Comparison of ENCODE assay signal across 22 cellular contexts in genomic region chr20:35947907-35948306, GRCh38. TPM values are rescaled to one million over a fixed set of nuclear protein-coding genes. Genes with fewer than 3 reads are reported as not detected.
A peak's percentile ranks its signal among the peaks of the same experiment; 100 is the strongest.
DNase-seq lines count a peak whose midpoint lies in the region; ATAC-seq and TF ChIP-seq lines count a peak whose summit lies in the region.
"Had no signal": no experiment of that assay in that cellular context is flagged by ENCODE, and none has a peak within 500 bp of the region (broad histone marks: within the 10 kb centered on the region; RNA-seq: fewer than 3 reads in every experiment).

No MANE protein-coding gene starts in this region.

- H3K4me3 ChIP-seq in gastroesophageal sphincter (no peak overlapping the region), dorsolateral prefrontal cortex (no peak overlapping the region)
- H3K4me3 ChIP-seq: A549, Peyer's patch, right atrium auricular region, smooth muscle cell, vagina had no signal

- H3K9me3 Mint-ChIP-seq in activated T-cell treated with anti-CD3 and anti-CD28 coated beads, Interleukin-2, amount 50 U/mL, for 24 hours = no peaks in the 10 kb centered on the region
- H3K9me3 Mint-ChIP-seq: activated T-cell treated with anti-CD3 and anti-CD28 coated beads, Interleukin-2, amount 50 U/mL, for 4 hours; brain; neural crest cell had no signal

- H3K4me1 Mint-ChIP-seq in activated T-cell treated with anti-CD3 and anti-CD28 coated beads, Interleukin-2, amount 50 U/mL, for 24 hours (ENCODE audit: low read depth) = peaks cover 16% of the 10 kb centered on the region
- H3K4me1 Mint-ChIP-seq in T-helper 17 cell = peaks cover 17% of the 10 kb centered on the region

- peaks cover 63% of the 10 kb centered on the region for H3K36me3 Mint-ChIP-seq in activated T-cell treated with anti-CD3 and anti-CD28 coated beads, Interleukin-2, amount 50 U/mL, for 24 hours (ENCODE audit: low read depth)
- H3K36me3 Mint-ChIP-seq in T-helper 17 cell (ENCODE audit: low read depth) = no peaks in the 10 kb centered on the region

- WGBS in gastroesophageal sphincter (ENCODE audit: low coverage in 1 of 2), 2 donors = 51 to 82% methylated on average over 2 of the region's 2 CpGs

- H3K36me3 ChIP-seq in gastroesophageal sphincter = peaks cover 0 to 47% of the 10 kb centered on the region in 2 donors
- H3K36me3 ChIP-seq: right atrium auricular region had no signal

- TF ChIP-seq POLR2A in gastroesophageal sphincter (IDR thresholded peaks at IDR 0.05) = no peak

- intact Hi-C loops in dorsolateral prefrontal cortex (cut with DNase I) = no loop called here

- no peaks in the 10 kb centered on the region for H3K27me3 ChIP-seq in gastroesophageal sphincter
- no peaks in the 10 kb centered on the region for H3K27me3 ChIP-seq in dorsolateral prefrontal cortex
- H3K27me3 ChIP-seq: Peyer's patch, right atrium auricular region, vagina had no signal

- peak overlapping the region; percentile 77 for H3K27ac Mint-ChIP-seq in activated T-cell treated with anti-CD3 and anti-CD28 coated beads, Interleukin-2, amount 50 U/mL, for 24 hours
- peak overlapping the region; percentile 39 for H3K27ac Mint-ChIP-seq in T-helper 17 cell
- H3K27ac Mint-ChIP-seq: activated CD4-positive, alpha-beta T cell treated with anti-CD3 and anti-CD28 coated beads for 36 hours had no signal

- DNase-seq in activated T-cell treated with anti-CD3 and anti-CD28 coated beads, Interleukin-2, amount 50 U/mL, for 24 hours = no peak
- DNase-seq in activated T-cell treated with anti-CD3 and anti-CD28 coated beads, Interleukin-2, amount 50 U/mL, for 1 hour = no peak
- no peak for DNase-seq in T-helper 17 cell
- DNase-seq in stromal cell of bone marrow (ENCODE audit: low read depth) = peak; percentile 44
- no peak for DNase-seq in dorsolateral prefrontal cortex
- DNase-seq in HCEC 1CT = no peak
- no peak for DNase-seq in activated CD8-positive, alpha-beta memory T cell treated with anti-CD3 and anti-CD28 coated beads, Interleukin-2, amount 50 U/mL, for 4 hours
- DNase-seq: activated T-cell treated with anti-CD3 and anti-CD28 coated beads, Interleukin-2, amount 50 U/mL, for 4 hours; left colon; NCI-H1092; NCI-H1694; NCI-H774; Peyer's patch had no signal

- no peaks in the 10 kb centered on the region for H3K27me3 Mint-ChIP-seq in activated T-cell treated with anti-CD3 and anti-CD28 coated beads, Interleukin-2, amount 50 U/mL, for 24 hours
- H3K27me3 Mint-ChIP-seq in T-helper 17 cell = no peaks in the 10 kb centered on the region
- H3K27me3 Mint-ChIP-seq: activated CD4-positive, alpha-beta T cell treated with anti-CD3 and anti-CD28 coated beads for 36 hours had no signal

- H3K4me1 ChIP-seq in gastroesophageal sphincter = peaks cover 0 to 29% (median 11%) of the 10 kb centered on the region in 3 donors

- TF ChIP-seq CTCF in gastroesophageal sphincter (IDR thresholded peaks at IDR 0.05) = no peak
- no peak for TF ChIP-seq CTCF in dorsolateral prefrontal cortex (IDR thresholded peaks at IDR 0.05 in 54 of 56, conservative IDR thresholded peaks at IDR 0.05 in 2 of 56; ENCODE audit: low read depth in 1 of 56, partially characterized antibody in 56 of 56)

- TF ChIP-seq EP300 in gastroesophageal sphincter (IDR thresholded peaks at IDR 0.05) = no peak

- H3K27ac ChIP-seq in gastroesophageal sphincter (peak overlapping the region in 2 of 4 donors; percentile 41 to 63), dorsolateral prefrontal cortex (no peak overlapping the region)
- H3K27ac ChIP-seq: A549, parathyroid adenoma, right atrium auricular region, vagina had no signal

- ATAC-seq in T-helper 17 cell = no peak
- peak; percentile 36 for ATAC-seq in gastroesophageal sphincter

- no peak overlapping the region for H3K4me3 Mint-ChIP-seq in activated T-cell treated with anti-CD3 and anti-CD28 coated beads, Interleukin-2, amount 50 U/mL, for 24 hours
- no peak overlapping the region for H3K4me3 Mint-ChIP-seq in T-helper 17 cell
- H3K4me3 Mint-ChIP-seq: activated CD4-positive, alpha-beta T cell treated with anti-CD3 and anti-CD28 coated beads for 36 hours; activated T-cell treated with anti-CD3 and anti-CD28 coated beads, Interleukin-2, amount 50 U/mL, for 4 hours; brain; neural crest cell had no signal

- H3K9me3 ChIP-seq in T-helper 17 cell (ENCODE audit: control insufficient read depth, low read length, poor library complexity, severe bottlenecking) (no peaks in the 10 kb centered on the region), gastroesophageal sphincter (no peaks in the 10 kb centered on the region)
- H3K9me3 ChIP-seq: A549, Peyer's patch, right atrium auricular region, vagina had no signal

RNA-seq across cellular contexts. Expression of gene SCAND1, which starts 6.4 kb away (rescaled TPM):
- total RNA-seq in T-helper 17 cell (10 to 100 TPM; 54.6 to 60.7 TPM), gastroesophageal sphincter (10 to 100 TPM; 47.9 to 95.2 (median 90.7) TPM), dorsolateral prefrontal cortex (10 to 100 TPM; 20.1 to 63.9 (median 44.4) TPM)

RNA-seq across cellular contexts. Expression of gene CNBD2, which starts 20.5 kb away (rescaled TPM):
- total RNA-seq in T-helper 17 cell = 10 to 100 TPM; 11.7 to 16.6 TPM
- 1 to 10 TPM; 4.1 to 6.8 (median 5.7) TPM for total RNA-seq in gastroesophageal sphincter
- total RNA-seq in dorsolateral prefrontal cortex = 1 to 10 TPM; 1.3 to 8.3 (median 4.6) TPM
